21 cellular contexts compared by ENCODE assay signal in genomic region chr5:129077433-129078075, GRCh38.
"Had no signal": no experiment of that assay in that cellular context is flagged by ENCODE, and none has a peak within 500 bp of the region (broad histone marks: within the 10 kb centered on the region; RNA-seq: fewer than 3 reads in every experiment).

No MANE protein-coding gene starts in this region.

- ATAC-seq: HepG2 had no signal

- H3K4me3 ChIP-seq: MG63 had no signal

- H3K36me3 ChIP-seq: MG63 had no signal

- H3K27me3 ChIP-seq: MG63 had no signal

- H3K27ac ChIP-seq: RWPE1 had no signal

- DNase-seq: IMR-90, Karpas-422, KG1, MG63, NCI-H1092, NCI-H1105 treated with DMSO at 0.1 percent for 48 hours, NCI-H1417 treated with DMSO at 0.1 percent for 48 hours, NCI-H146, NCI-H1694 treated with DMSO at 0.1 percent for 48 hours, NCI-H1930, NCI-H2081, NCI-H2107, NCI-H2227 treated with DMSO at 0.1 percent for 48 hours, NCI-H446, NCI-H510A, NCI-H524 treated with DMSO at 0.1 percent for 48 hours, NCI-H69, NCI-H774, SHP77 had no signal

- H3K9me3 ChIP-seq: MG63 had no signal
